16 cellular contexts compared by ENCODE assay signal in genomic region chr4:7514789-7515188, GRCh38.
DNase-seq lines count a peak whose midpoint lies in the region; ATAC-seq, FAIRE-seq and TF ChIP-seq lines count a peak whose summit lies in the region.
"Had no signal": no experiment of that assay in that cellular context is flagged by ENCODE, and none has a peak within 500 bp of the region (broad histone marks: within the 10 kb centered on the region; RNA-seq: fewer than 3 reads in every experiment).

No MANE protein-coding gene starts in this region.

- peaks cover 0 to 19% (median 5%) of the 10 kb centered on the region in 4 experiments; a peak in 4 of 7 replicates for H3K4me1 ChIP-seq in H1 (replicated peaks in 1 of 4; ENCODE audit: control insufficient read depth in 3 of 4, insufficient read depth in 4 of 4, low read length in 3 of 4)
- H3K4me1 ChIP-seq in HepG2 (ENCODE audit: insufficient read depth, low read length) = peaks cover 67% of the 10 kb centered on the region
- H3K4me1 ChIP-seq in neuronal stem cell (ENCODE audit: control insufficient read depth in 2 of 2, insufficient read depth in 1 of 2, low read depth in 1 of 2, low read length in 2 of 2) = peaks cover 0 to 36% of the 10 kb centered on the region in 2 donors
- H3K4me1 ChIP-seq: HAP-1 had no signal

- H3K18ac ChIP-seq in H1 (ENCODE audit: extremely low read depth, low read length) (no peak overlapping the region), neuronal stem cell (ENCODE audit: low read length) (peak overlapping the region; percentile 3)

- no peak overlapping the region for H3K9ac ChIP-seq in H1 (replicated peaks in 1 of 4; ENCODE audit: extremely low read depth in 1 of 4, low read depth in 3 of 4, low read length in 3 of 4)
- H3K9ac ChIP-seq in HepG2 (ENCODE audit: insufficient read depth, low read depth, low read length) = no peak overlapping the region
- no peak overlapping the region for H3K9ac ChIP-seq in neuronal stem cell (ENCODE audit: low read depth, low read length, poor library complexity)
- H3K9ac ChIP-seq: BLaER1 had no signal

- no peak overlapping the region for H4K5ac ChIP-seq in H1 (ENCODE audit: insufficient read length, low read depth, low read length)

- H4K20me1 ChIP-seq in H1 (replicated peaks in 1 of 2; ENCODE audit: control insufficient read depth in 1 of 2, insufficient read depth in 2 of 2, low read length in 2 of 2) = no peaks in the 10 kb centered on the region
- no peaks in the 10 kb centered on the region for H4K20me1 ChIP-seq in HepG2 (ENCODE audit: insufficient read depth, low read length)

- no peaks in the 10 kb centered on the region for H3K4me1 Mint-ChIP-seq in activated CD4-positive, alpha-beta T cell treated with anti-CD3 and anti-CD28 coated beads for 36 hours
- H3K4me1 Mint-ChIP-seq: CD14-positive monocyte had no signal

- H2BK5ac ChIP-seq in H1 (ENCODE audit: low read depth, low read length) (0 out of 2 replicates have a peak overlapping the region, but pooled peaks have one; percentile 5), neuronal stem cell (ENCODE audit: low read length) (peak overlapping the region; percentile 89)

- no peak overlapping the region for H3K27ac Mint-ChIP-seq in activated CD4-positive, alpha-beta T cell treated with anti-CD3 and anti-CD28 coated beads for 36 hours
- H3K27ac Mint-ChIP-seq: CD4-positive, alpha-beta memory T cell had no signal

- no peaks in the 10 kb centered on the region for H3K9me3 ChIP-seq in H1 (ENCODE audit: insufficient read depth in 2 of 2, low read depth in 1 of 2, low read length in 1 of 2)
- no peaks in the 10 kb centered on the region for H3K9me3 ChIP-seq in HepG2 (ENCODE audit: low read length)
- H3K9me3 ChIP-seq in neuronal stem cell (replicated peaks in 1 of 2; ENCODE audit: control insufficient read depth in 2 of 2, insufficient read depth in 1 of 2, low read depth in 1 of 2, low read length in 2 of 2) = no peaks in the 10 kb centered on the region
- H3K9me3 ChIP-seq: BLaER1, HAP-1 had no signal

- FAIRE-seq in H1 (lab: Jason Lieb, UNC) = no peak
- no peak for FAIRE-seq in HepG2 (lab: Jason Lieb, UNC)
- FAIRE-seq: GM12878, GM19239 had no signal

- H3K27me3 ChIP-seq in H1 (replicated peaks in 1 of 4; ENCODE audit: control insufficient read depth in 3 of 4, extremely low read depth in 1 of 4, insufficient read depth in 3 of 4, low read length in 3 of 4) (peaks cover 0 to 2% (median 0%) of the 10 kb centered on the region in 4 experiments; a peak in 1 of 7 replicates), HepG2 (ENCODE audit: control insufficient read depth in 1 of 2, insufficient read depth in 2 of 2, low read length in 2 of 2) (peaks cover 4 to 16% of the 10 kb centered on the region in 2 experiments), neuronal stem cell (ENCODE audit: control insufficient read depth in 3 of 3, insufficient read depth in 3 of 3, low read depth in 1 of 3, low read length in 3 of 3) (peaks cover 0 to 17% (median 0%) of the 10 kb centered on the region in 3 experiments)

- in situ Hi-C loops in HepG2 (cut with HindIII; ENCODE audit: extremely low pct_ligation_motif_present, low pct_unique_long_range_greater_than_20kb) = no loop called here

- no peak for TF ChIP-seq RAD21 in H1 (IDR thresholded peaks at IDR 0.05 in 1 of 2, conservative IDR thresholded peaks at IDR 0.05 in 1 of 2; ENCODE audit: low read depth in 2 of 2, low read length in 2 of 2)
- TF ChIP-seq RAD21 in HepG2 (CRISPR knock-in tag; IDR thresholded peaks at IDR 0.05) = no peak

- BruUV-seq in HepG2 (replicated peaks; lab: Mats Ljungman, UMichigan) = no TSS peak

- H4K8ac ChIP-seq in H1 (ENCODE audit: extremely low read depth, insufficient read depth, low read length) (no peak overlapping the region), neuronal stem cell (ENCODE audit: low read depth, low read length) (no peak overlapping the region)

- no peak for TF ChIP-seq EP300 in H1 (IDR thresholded peaks at IDR 0.05; ENCODE audit: borderline replicate concordance in 1 of 2, low read depth in 2 of 2, low read length in 2 of 2)
- peak in 1 of 2 experiments; percentile 29; a peak in 1 of 4 replicates for TF ChIP-seq EP300 in HepG2 (IDR thresholded peaks at IDR 0.05; ENCODE audit: low read depth in 2 of 2, low read length in 2 of 2)
- TF ChIP-seq EP300 in HepG2 (CRISPR knock-in tag; IDR thresholded peaks at IDR 0.05; ENCODE audit: borderline replicate concordance) = 0 out of 2 replicates have a peak, but pooled peaks have one; percentile 16

- intact Hi-C loops in HepG2 (cut with micrococcal nuclease; ENCODE audit: unreplicated experiment) = no loop called here
- intact Hi-C loops in activated CD4-positive, alpha-beta T cell treated with anti-CD3 and anti-CD28 coated beads for 36 hours (cut with DNase I, micrococcal nuclease) = no loop called here

- H2BK15ac ChIP-seq in H1 (ENCODE audit: low read length) = no peak overlapping the region
- peak overlapping the region; percentile 30 for H2BK15ac ChIP-seq in neuronal stem cell (ENCODE audit: low read length)

- H3K14ac ChIP-seq in H1 (ENCODE audit: insufficient read length) (no peak overlapping the region), neuronal stem cell (ENCODE audit: low read length) (no peak overlapping the region)

- H3K9me3 Mint-ChIP-seq in activated CD4-positive, alpha-beta T cell treated with anti-CD3 and anti-CD28 coated beads for 36 hours (ENCODE audit: low read depth) = no peaks in the 10 kb centered on the region
- H3K9me3 Mint-ChIP-seq: CD4-positive, alpha-beta memory T cell had no signal

- DNase-seq in EL = peak; percentile 6
- DNase-seq in H1 (ENCODE audit: low read depth in 1 of 2, low spot score in 2 of 2) = no peak
- peak; percentile 21 for DNase-seq in HepG2 (ENCODE audit: low spot score)
- no peak for DNase-seq in neuronal stem cell (ENCODE audit: low spot score)
- DNase-seq in NCI-H748 treated with DMSO at 0.1 percent for 48 hours (lab: John Stamatoyannopoulos, UW) = no peak
- DNase-seq in activated CD4-positive, alpha-beta T cell treated with anti-CD3 and anti-CD28 coated beads for 36 hours = no peak
- no peak for DNase-seq in NCI-H2171 treated with DMSO at 0.1 percent for 48 hours (lab: John Stamatoyannopoulos, UW)
- DNase-seq: 8988T, DMS153, DMS79 treated with DMSO at 0.1 percent for 48 hours had no signal

- H3K79me2 ChIP-seq in H1 (ENCODE audit: control insufficient read depth in 1 of 2, insufficient read depth in 2 of 2, low read length in 2 of 2) (no peaks in the 10 kb centered on the region), HepG2 (ENCODE audit: insufficient read depth, low read length) (no peaks in the 10 kb centered on the region)

- POLR2A ChIA-PET in H1 (lab: Charles Lee; ENCODE audit: partially characterized antibody) = no interaction called here
- POLR2A ChIA-PET in HepG2 (lab: Yijun Ruan, JAX) = interaction anchor here (1.5 to 3.3 kb wide), 2 partner anchors 9 to 17 kb away, joined by 6 to 21 read pairs; no protein-coding TSS in a partner anchor
- POLR2A ChIA-PET in activated CD4-positive, alpha-beta T cell treated with anti-CD3 and anti-CD28 coated beads for 36 hours (lab: Charles Lee) = no interaction called here

- TF ChIP-seq CTCF in H1 (IDR thresholded peaks at IDR 0.05; ENCODE audit: control extremely low read depth in 1 of 3, insufficient read depth in 1 of 3, low read depth in 1 of 3, low read length in 3 of 3) (no peak), HepG2 (CRISPR knock-in tag; IDR thresholded peaks at IDR 0.05) (no peak)

- H4K91ac ChIP-seq in H1 (replicated peaks; ENCODE audit: insufficient read length, low read length) = peak overlapping the region; percentile 50
- H4K91ac ChIP-seq in neuronal stem cell (ENCODE audit: low read depth, low read length, poor library complexity) = no peak overlapping the region

- H3K23ac ChIP-seq in H1 (ENCODE audit: insufficient read length) (no peak overlapping the region), neuronal stem cell (ENCODE audit: low read depth, low read length, poor library complexity) (peak overlapping the region; percentile 71)

- no peaks in the 10 kb centered on the region for H3K36me3 Mint-ChIP-seq in activated CD4-positive, alpha-beta T cell treated with anti-CD3 and anti-CD28 coated beads for 36 hours (ENCODE audit: low read depth)
- H3K36me3 Mint-ChIP-seq: CD14-positive monocyte; CD4-positive, alpha-beta memory T cell had no signal

- H2AFZ ChIP-seq in H1 (ENCODE audit: low read length) (no peak overlapping the region), HepG2 (ENCODE audit: low read length) (no peak overlapping the region), neuronal stem cell (ENCODE audit: low read length) (no peak overlapping the region)

- no peak overlapping the region for H2BK20ac ChIP-seq in H1 (ENCODE audit: low read length)

- ATAC-seq in HepG2 = peak; percentile 59
- no peak for ATAC-seq in activated CD4-positive, alpha-beta T cell treated with anti-CD3 and anti-CD28 coated beads for 36 hours
- ATAC-seq: GM12878 had no signal

- TF ChIP-seq POLR2A in H1 (IDR thresholded peaks at IDR 0.05; ENCODE audit: control extremely low read depth in 1 of 2, low read depth in 2 of 2, low read length in 2 of 2) (no peak), HepG2 (IDR thresholded peaks at IDR 0.05; ENCODE audit: insufficient read depth in 1 of 2, low read depth in 2 of 2, low read length in 2 of 2) (no peak)

- H3K27ac ChIP-seq in H1 (ENCODE audit: low read depth, low read length) (no peak overlapping the region), HepG2 (ENCODE audit: extremely low read length, insufficient read depth, low read length) (peak overlapping the region; percentile 7), neuronal stem cell (replicated peaks; ENCODE audit: low read length) (no peak overlapping the region)

- H3K4me3 Mint-ChIP-seq in activated CD4-positive, alpha-beta T cell treated with anti-CD3 and anti-CD28 coated beads for 36 hours = no peak overlapping the region
- H3K4me3 Mint-ChIP-seq: CD14-positive monocyte; CD4-positive, alpha-beta memory T cell had no signal

- H3K27me3 Mint-ChIP-seq in activated CD4-positive, alpha-beta T cell treated with anti-CD3 and anti-CD28 coated beads for 36 hours = peaks cover 10% of the 10 kb centered on the region

- CTCF ChIA-PET in H1 (lab: Charles Lee; ENCODE audit: partially characterized antibody) = interaction anchor here (1.0 to 2.4 kb wide), 6 partner anchors 10 to 325 kb away, joined by 3 to 9 read pairs (median 4); no protein-coding TSS in a partner anchor
- CTCF ChIA-PET in HepG2 (lab: Yijun Ruan, JAX; ENCODE audit: low intra/inter-chr PET ratio, low total read pairs) = no interaction called here
- CTCF ChIA-PET in activated CD4-positive, alpha-beta T cell treated with anti-CD3 and anti-CD28 coated beads for 36 hours (lab: Charles Lee) = no interaction called here

- H3K4ac ChIP-seq in H1 (replicated peaks; ENCODE audit: insufficient read length, low read depth, low read length) (no peak overlapping the region), neuronal stem cell (ENCODE audit: low read length) (no peak overlapping the region)

- H2BK12ac ChIP-seq in H1 (ENCODE audit: low read depth, low read length) (no peak overlapping the region), neuronal stem cell (ENCODE audit: low read length) (no peak overlapping the region)

- no peak overlapping the region for H2BK120ac ChIP-seq in H1 (replicated peaks; ENCODE audit: low read depth, low read length)
- no peak overlapping the region for H2BK120ac ChIP-seq in neuronal stem cell (ENCODE audit: low read depth, low read length)

- no peak overlapping the region for H3K4me2 ChIP-seq in H1 (ENCODE audit: insufficient read depth in 1 of 2, low read depth in 2 of 2, low read length in 2 of 2)
- peak overlapping the region; percentile 75 for H3K4me2 ChIP-seq in HepG2 (ENCODE audit: low read depth, low read length)
- no peak overlapping the region for H3K4me2 ChIP-seq in neuronal stem cell (ENCODE audit: insufficient read depth, low read length, poor library complexity, severe bottlenecking)
- H3K4me2 ChIP-seq: BLaER1 had no signal

- 83% methylated on average over 4 of the region's 4 CpGs; no CpG with 5 or more reads in 1 of the 2 experiments for WGBS in H1 (ENCODE audit: extremely low coverage in 1 of 2, insufficient coverage in 1 of 2, insufficient read length in 1 of 2, insufficient replicate concordance in 2 of 2, low coverage in 1 of 2, low lambda C conversion rate in 2 of 2, missing lambda C conversion rate in 1 of 2), 2 experiments
- WGBS in HepG2 (ENCODE audit: low lambda C conversion rate) = 0% methylated on average over 1 of the region's 4 CpGs
- WGBS in neuronal stem cell (ENCODE audit: extremely low coverage in 2 of 2, insufficient read length in 2 of 2, insufficient replicate concordance in 1 of 2), 2 donors = no CpG with 5 or more reads among the region's 4 CpGs

- H2AK5ac ChIP-seq in H1 (ENCODE audit: low read depth, low read length) = no peak overlapping the region
- H2AK5ac ChIP-seq in neuronal stem cell (ENCODE audit: low read depth, low read length) = peak overlapping the region; percentile 79

- H3K56ac ChIP-seq in H1 (replicated peaks; ENCODE audit: insufficient read length, low read depth, low read length) = no peak overlapping the region

- no peaks in the 10 kb centered on the region for H3K23me2 ChIP-seq in H1 (ENCODE audit: low read depth, low read length)

- H3K4me3 ChIP-seq in H1 (ENCODE audit: extremely low read depth in 1 of 4, insufficient read depth in 2 of 4, low read depth in 3 of 4, low read length in 4 of 4) = no peak overlapping the region
- H3K4me3 ChIP-seq in HepG2 (replicated peaks in 1 of 3; ENCODE audit: insufficient read depth in 1 of 3, low read depth in 2 of 3, low read length in 3 of 3) = peak overlapping the region in 1 of 3 experiments; percentile 60; a peak in 2 of 6 replicates
- no peak overlapping the region for H3K4me3 ChIP-seq in neuronal stem cell (ENCODE audit: low read length in 2 of 2)
- H3K4me3 ChIP-seq: BLaER1, GM12878, HAP-1 had no signal

- H3K79me1 ChIP-seq in H1 (ENCODE audit: low read depth, low read length) (no peaks in the 10 kb centered on the region), neuronal stem cell (ENCODE audit: low read depth, low read length) (peaks cover 2% of the 10 kb centered on the region)

- H3K36me3 ChIP-seq in H1 (ENCODE audit: control insufficient read depth in 2 of 4, insufficient read depth in 4 of 4, low read length in 3 of 4) (no peaks in the 10 kb centered on the region), HepG2 (replicated peaks in 1 of 2; ENCODE audit: control insufficient read depth in 1 of 2, insufficient read depth in 2 of 2, low read length in 2 of 2) (no peaks in the 10 kb centered on the region), neuronal stem cell (replicated peaks in 1 of 2; ENCODE audit: control insufficient read depth in 2 of 2, insufficient read depth in 2 of 2, low read length in 2 of 2) (no peaks in the 10 kb centered on the region)
- H3K36me3 ChIP-seq: BLaER1, HAP-1 had no signal

Comparison
In these comparisons a context has a peak if more than half of its experiments do, and no peak if none do; other contexts are left out.
1. DNase-seq: peak in EL (single experiment) and HepG2 (single experiment); none in H1 (0 of 2), neuronal stem cell (single experiment), NCI-H748 treated with DMSO at 0.1 percent for 48 hours (single experiment), activated CD4-positive, alpha-beta T cell treated with anti-CD3 and anti-CD28 coated beads for 36 hours (single experiment) and NCI-H2171 treated with DMSO at 0.1 percent for 48 hours (single experiment).